Comparison of ENCODE assay signal across 8 cellular contexts in the genomic region with DNA sequence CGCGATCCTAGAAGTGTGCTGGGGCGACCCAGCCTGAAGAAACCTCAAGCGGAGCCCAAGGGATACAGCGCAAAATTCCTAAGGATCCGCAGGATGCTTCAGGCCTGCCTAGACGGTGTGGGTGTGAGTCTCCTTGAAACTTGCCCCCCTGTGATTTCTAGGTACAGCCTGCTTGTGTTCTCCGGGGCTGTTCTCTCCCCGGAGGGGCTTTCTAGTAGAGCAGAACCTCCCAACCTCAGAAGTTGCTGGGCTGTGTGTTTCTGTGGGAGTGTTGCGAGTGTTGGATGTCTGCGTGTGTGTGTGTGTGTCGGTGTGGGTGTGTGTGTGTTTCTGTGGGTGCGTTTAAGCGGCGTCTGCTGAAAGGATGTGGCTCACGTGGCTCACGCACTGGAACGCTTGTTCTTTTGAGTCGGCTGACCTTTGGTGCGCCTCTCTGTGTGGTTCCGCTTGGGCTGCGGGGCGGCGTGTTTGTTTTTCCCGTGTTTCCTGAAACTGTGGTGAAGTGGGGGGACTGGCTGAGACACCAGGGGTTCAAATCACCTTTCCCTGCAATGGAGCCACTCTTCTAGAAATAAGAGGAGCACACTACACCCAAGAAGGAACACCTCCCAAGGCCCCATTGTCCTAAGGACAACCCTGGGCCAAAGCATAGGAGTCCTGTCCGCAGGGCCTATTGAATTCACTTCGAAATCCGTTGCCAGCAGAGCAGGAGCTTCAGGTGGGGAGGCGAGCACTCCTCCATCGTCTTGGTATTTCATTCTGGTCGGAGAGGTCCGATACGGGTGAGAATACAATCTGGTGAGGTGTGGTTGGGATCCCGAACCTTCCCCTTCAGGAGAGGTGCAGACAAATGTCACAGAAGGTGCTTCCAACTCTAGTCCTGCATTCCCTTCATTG. TPM values are rescaled to one million over a fixed set of nuclear protein-coding genes. Genes with fewer than 3 reads are reported as not detected.
A peak's percentile ranks its signal among the peaks of the same experiment; 100 is the strongest.
DNase-seq lines count a peak whose midpoint lies in the region; FAIRE-seq and TF ChIP-seq lines count a peak whose summit lies in the region.

No MANE protein-coding gene starts in this region.

- no peak overlapping the region for H2BK120ac ChIP-seq in H9 (ENCODE audit: low read depth, low read length, poor library complexity, severe bottlenecking)

- H3K27ac ChIP-seq in ACC112 (ENCODE audit: low read depth, low read length) (no peak overlapping the region), H9 (ENCODE audit: insufficient read length, low read depth, low read length) (no peak overlapping the region), muscle layer of colon (ENCODE audit: low read depth, low read length) (no peak overlapping the region)

- H3K9me3 ChIP-seq in H9 (ENCODE audit: control insufficient read depth, low read depth, low read length) = no peaks in the 10 kb centered on the region
- no peaks in the 10 kb centered on the region for H3K9me3 ChIP-seq in muscle layer of colon (ENCODE audit: low read length)

- no peak overlapping the region for H4K91ac ChIP-seq in H9 (ENCODE audit: insufficient read length, low read depth, low read length)

- no peak overlapping the region for H2BK15ac ChIP-seq in H9 (ENCODE audit: low read depth, low read length)

- H2BK20ac ChIP-seq in H9 (ENCODE audit: low read depth, low read length, poor library complexity, severe bottlenecking) = no peak overlapping the region

- no CpG with 5 or more reads among the region's 34 CpGs for WGBS in H9 (ENCODE audit: extremely low coverage, insufficient read length, low lambda C conversion rate)

- H3K36me3 Mint-ChIP-seq in H9 (ENCODE audit: insufficient read depth in 1 of 3, low read depth in 3 of 3) = peaks cover 6 to 11% (median 7%) of the 10 kb centered on the region in 3 experiments; a peak in 5 of 7 replicates
- no peaks in the 10 kb centered on the region for H3K36me3 Mint-ChIP-seq in chondrocyte (ENCODE audit: low read depth)

- peak overlapping the region; percentile 14 for H2AFZ ChIP-seq in ACC112 (ENCODE audit: low read length, unreplicated experiment)
- H2AFZ ChIP-seq in H9 (ENCODE audit: low read length) = no peak overlapping the region

- H3K27me3 ChIP-seq in ACC112 (ENCODE audit: insufficient read depth, low read length) = peaks cover 33% of the 10 kb centered on the region
- no peaks in the 10 kb centered on the region; the same call in 1 of the 2 replicates for H3K27me3 ChIP-seq in H9 (ENCODE audit: insufficient read depth, low read length)
- no peaks in the 10 kb centered on the region for H3K27me3 ChIP-seq in muscle layer of colon (ENCODE audit: control insufficient read depth in 1 of 2, insufficient read depth in 2 of 2, low read length in 2 of 2)

- H4K8ac ChIP-seq in H9 (replicated peaks; ENCODE audit: insufficient read length, low read depth, low read length) = no peak overlapping the region

- H3K4me1 ChIP-seq in ACC112 (ENCODE audit: control insufficient read depth, insufficient read depth, low read length, unreplicated experiment) (no peaks in the 10 kb centered on the region), H9 (ENCODE audit: insufficient read depth, low read length) (no peaks in the 10 kb centered on the region), muscle layer of colon (ENCODE audit: insufficient read depth, low read length) (peaks cover 18% of the 10 kb centered on the region)

- H3K4me3 Mint-ChIP-seq in H9 (peak overlapping the region; percentile 36 to 74), chondrocyte (ENCODE audit: unreplicated experiment) (peak overlapping the region; percentile 65)

- FAIRE-seq in GM19239 (lab: Jason Lieb, UNC) (no peak), H54 (lab: Jason Lieb, UNC) (no peak)

- H3K4me1 Mint-ChIP-seq in H9 (0 out of 4 replicates have a peak, but pooled peaks cover 0 to 3% of the 10 kb centered on the region in 2 experiments), chondrocyte (ENCODE audit: low read depth) (no peaks in the 10 kb centered on the region)

- no peak overlapping the region for H3K14ac ChIP-seq in H9 (ENCODE audit: insufficient read depth, low read length)

- peak; percentile 12 for DNase-seq in H9
- DNase-seq in chondrocyte (ENCODE audit: low spot score) = peak; percentile 63
- no peak for DNase-seq in germinal center (ENCODE audit: low spot score)
- DNase-seq in GM19239 (ENCODE audit: insufficient read length, low spot score) = no peak
- no peak for DNase-seq in NCI-H1417 (lab: John Stamatoyannopoulos, UW)
- no peak for DNase-seq in H54 (ENCODE audit: insufficient read length, low spot score)

- no peaks in the 10 kb centered on the region for H3K23me2 ChIP-seq in H9 (ENCODE audit: insufficient read length, low read depth, low read length, poor library complexity, severe bottlenecking)

- H3K9ac ChIP-seq in H9 (ENCODE audit: extremely low read depth, insufficient read length, low read length) (no peak overlapping the region), muscle layer of colon (ENCODE audit: low read length) (no peak overlapping the region)

- no peak overlapping the region for H3K4ac ChIP-seq in H9 (ENCODE audit: low read depth, low read length)

- H2AK5ac ChIP-seq in H9 (ENCODE audit: insufficient read length, low read length) = no peak overlapping the region

- H3K9me3 Mint-ChIP-seq in H9 = peaks cover 75 to 84% of the 10 kb centered on the region in 2 experiments
- peaks cover 24% of the 10 kb centered on the region for H3K9me3 Mint-ChIP-seq in chondrocyte (ENCODE audit: low read depth)

- no peak overlapping the region for H3K23ac ChIP-seq in H9 (ENCODE audit: insufficient read length, low read depth, low read length)

- H3K4me2 ChIP-seq in H9 (ENCODE audit: insufficient read depth, insufficient read length, low read length) = peak overlapping the region; percentile 14

- H3K79me2 ChIP-seq in ACC112 (ENCODE audit: control insufficient read depth, insufficient read depth, low read length, unreplicated experiment) = no peaks in the 10 kb centered on the region
- H3K79me2 ChIP-seq in H9 (ENCODE audit: insufficient read depth, low read length) = no peaks in the 10 kb centered on the region

- no peak overlapping the region for H4K5ac ChIP-seq in H9 (ENCODE audit: insufficient read length, low read depth, low read length)

- H2BK12ac ChIP-seq in H9 (ENCODE audit: insufficient read length, low read depth, low read length) = no peak overlapping the region

- TF ChIP-seq POLR2A in H54 (IDR thresholded peaks at IDR 0.05; ENCODE audit: low read depth, low read length) = no peak

- peak overlapping the region; percentile 51; the same call in 1 of the 2 replicates for H3K4me3 ChIP-seq in ACC112 (ENCODE audit: low read depth, low read length)
- peak overlapping the region; percentile 22 to 80 for H3K4me3 ChIP-seq in muscle layer of colon (ENCODE audit: low read depth in 1 of 2, low read length in 2 of 2)

- no peak overlapping the region for H3K56ac ChIP-seq in H9 (ENCODE audit: insufficient read length, low read depth, low read length)

- TF ChIP-seq CTCF in H9 (conservative IDR thresholded peaks at IDR 0.05) (no peak), chondrocyte (IDR thresholded peaks at IDR 0.05) (no peak)

- no peak overlapping the region for H3K18ac ChIP-seq in H9 (ENCODE audit: insufficient read length, low read depth, low read length)

- H3K36me3 ChIP-seq in ACC112 (ENCODE audit: insufficient read depth, low read length) (no peaks in the 10 kb centered on the region), muscle layer of colon (ENCODE audit: insufficient read depth, low read length) (no peaks in the 10 kb centered on the region)

- no peak overlapping the region for H2BK5ac ChIP-seq in H9 (ENCODE audit: insufficient read length, low read length)

- no peak overlapping the region for H3T11ph ChIP-seq in H9 (ENCODE audit: low read length)

- H3K27me3 Mint-ChIP-seq in H9 (ENCODE audit: low read depth) = peaks cover 54% of the 10 kb centered on the region
- H3K27me3 Mint-ChIP-seq in chondrocyte (ENCODE audit: low read depth) = no peaks in the 10 kb centered on the region

- H3K79me1 ChIP-seq in H9 (ENCODE audit: insufficient read depth, low read depth, low read length, poor library complexity, severe bottlenecking) = no peaks in the 10 kb centered on the region

- H4K20me1 ChIP-seq in H9 (ENCODE audit: control insufficient read depth, insufficient read depth, insufficient read length) = no peaks in the 10 kb centered on the region

- H3K27ac Mint-ChIP-seq in H9 = no peak overlapping the region
- no peak overlapping the region for H3K27ac Mint-ChIP-seq in chondrocyte (ENCODE audit: unreplicated experiment)

RNA-seq across cellular contexts. Expression of a gene that starts 25.1 kb away (rescaled TPM):
- total RNA-seq in H9 (2021) (17.9 TPM in 2 replicates), chondrocyte (1.5 to 3.4 TPM (median 1.7 TPM) in 3 replicates)

Comparison
In these comparisons a context has a peak if more than half of its experiments do, and no peak if none do; other contexts are left out.
1. DNase-seq: peak in H9 (single experiment) and chondrocyte (single experiment); none in germinal center (single experiment), GM19239 (single experiment), NCI-H1417 (0 of 3) and H54 (single experiment).